In the genomic region with DNA sequence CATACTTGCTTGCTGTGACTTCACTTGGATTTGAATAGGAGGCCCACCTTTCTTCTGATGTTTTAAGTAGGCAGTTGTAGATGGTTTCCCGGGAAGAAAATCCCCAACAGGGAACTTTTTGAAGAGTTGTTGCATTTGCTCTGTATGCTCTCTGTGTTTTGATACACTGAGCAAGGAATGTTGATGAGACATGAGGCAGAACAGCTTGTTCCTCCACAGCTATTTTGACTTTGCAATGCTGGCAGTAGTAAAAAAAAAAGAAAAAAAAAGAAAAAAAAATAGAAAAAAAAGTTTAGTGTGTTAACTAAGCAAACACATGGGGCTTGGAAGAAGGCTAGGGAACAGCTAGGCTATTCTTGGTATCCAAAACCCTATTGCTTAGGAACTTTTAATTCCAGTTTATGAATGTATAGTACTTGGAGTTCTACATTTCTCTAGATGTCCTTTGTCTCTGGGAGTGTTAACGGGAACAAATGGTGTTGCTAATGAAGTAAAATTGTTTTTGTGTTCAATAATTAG, we compare ENCODE assay signal across 29 cellular contexts. TPM values are rescaled to one million over a fixed set of nuclear protein-coding genes. Genes with fewer than 3 reads are reported as not detected.
DNase-seq lines count a peak whose midpoint lies in the region; ATAC-seq and TF ChIP-seq lines count a peak whose summit lies in the region.
"Had no signal": no experiment of that assay in that cellular context is flagged by ENCODE, and none has a peak within 500 bp of the region (broad histone marks: within the 10 kb centered on the region; RNA-seq: fewer than 3 reads in every experiment).

No MANE protein-coding gene starts in this region.

- TF ChIP-seq CTCF in gastrocnemius medialis (IDR thresholded peaks at IDR 0.05 in 4 of 5, conservative IDR thresholded peaks at IDR 0.05 in 1 of 5): no peak
- no peak for TF ChIP-seq CTCF in progenitor cell of endocrine pancreas (IDR thresholded peaks at IDR 0.05; ENCODE audit: unreplicated experiment)
- no peak for TF ChIP-seq CTCF in upper lobe of right lung (IDR thresholded peaks at IDR 0.05)

- DNase-seq in Right ventricle myocardium inferior (ENCODE audit: missing footprints) (no peak), cardiac septum (ENCODE audit: low spot score) (no peak), left cardiac atrium (no peak), gastrocnemius medialis (no peak), aorta (no peak), progenitor cell of endocrine pancreas (ENCODE audit: low spot score, unreplicated experiment) (no peak), upper lobe of right lung (no peak), head of caudate nucleus (no peak)
- DNase-seq: activated CD4-positive, alpha-beta memory T cell treated with anti-CD3 and anti-CD28 coated beads, Interleukin-2, amount 10 ng/mL, durations not matched to agents 7 days and 5 days; activated CD4-positive, alpha-beta T cell treated with anti-CD3 and anti-CD28 coated beads for 1 hour; CD4-positive, CD25-positive, alpha-beta regulatory T cell; effector memory CD4-positive, alpha-beta T cell; islet precursor cell; lower lobe of right lung; naive thymus-derived CD8-positive, alpha-beta T cell; NCI-H1436; NCI-H82; occipital lobe; retina; RPMI8226; stimulated activated CD4-positive, alpha-beta T cell treated with anti-CD3 and anti-CD28 coated beads, Interleukin-4, amount 100 ng/mL, for 4 hours; substantia nigra; T-helper 1 cell had no signal

- peaks cover 6% of the 10 kb centered on the region for H3K9me3 Mint-ChIP-seq in progenitor cell of endocrine pancreas (ENCODE audit: low read depth)
- H3K9me3 Mint-ChIP-seq: activated CD4-positive, alpha-beta memory T cell treated with anti-CD3 and anti-CD28 coated beads, Interleukin-2, amount 10 ng/mL, durations not matched to agents 7 days and 5 days had no signal

- in situ Hi-C loops in gastrocnemius medialis (cut with MboI; ENCODE audit: low sequenced_read_pairs in 4 of 4): loop anchor here in 1 of 4 donors (25.0 kb wide), 1 partner anchor 1250 kb away; no protein-coding TSS in a partner anchor

- H3K27ac ChIP-seq in gastrocnemius medialis (peak overlapping the region; percentile 48 to 73 (median 56)), aorta (ENCODE audit: low read depth in 1 of 2, low read length in 2 of 2) (no peak overlapping the region), upper lobe of right lung (no peak overlapping the region)
- H3K27ac ChIP-seq: 22Rv1, KMS-11, lower lobe of right lung had no signal

- no peak for TF ChIP-seq POLR2A in gastrocnemius medialis (IDR thresholded peaks at IDR 0.05)

- H3K27me3 Mint-ChIP-seq in progenitor cell of endocrine pancreas: no peaks in the 10 kb centered on the region
- H3K27me3 Mint-ChIP-seq: brain; stimulated activated memory B cell treated with anti-CD40 and anti-IgM and Interleukin-4, amounts not matched to agents 10 μg/mL and 1 μg/mL and 100 μg/mL, for 72 hours had no signal

- no peak overlapping the region for H3K4me3 ChIP-seq in gastrocnemius medialis
- H3K4me3 ChIP-seq in aorta (ENCODE audit: low read length in 2 of 2): no peak overlapping the region
- H3K4me3 ChIP-seq in upper lobe of right lung: no peak overlapping the region
- H3K4me3 ChIP-seq: lower lobe of right lung had no signal

- no peak overlapping the region for H3K4me3 Mint-ChIP-seq in progenitor cell of endocrine pancreas (ENCODE audit: low read depth)
- H3K4me3 Mint-ChIP-seq: activated CD4-positive, alpha-beta memory T cell treated with anti-CD3 and anti-CD28 coated beads, Interleukin-2, amount 10 ng/mL, durations not matched to agents 7 days and 5 days; brain; CD4-positive, CD25-positive, alpha-beta regulatory T cell; naive thymus-derived CD8-positive, alpha-beta T cell; stimulated activated memory B cell treated with anti-CD40 and anti-IgM and Interleukin-4, amounts not matched to agents 10 μg/mL and 1 μg/mL and 100 μg/mL, for 72 hours had no signal

- H3K4me1 Mint-ChIP-seq in progenitor cell of endocrine pancreas (ENCODE audit: low read depth): no peaks in the 10 kb centered on the region
- H3K4me1 Mint-ChIP-seq: activated CD4-positive, alpha-beta memory T cell treated with anti-CD3 and anti-CD28 coated beads, Interleukin-2, amount 10 ng/mL, durations not matched to agents 7 days and 5 days; brain; CD4-positive, CD25-positive, alpha-beta regulatory T cell; naive thymus-derived CD8-positive, alpha-beta T cell; stimulated activated memory B cell treated with anti-CD40 and anti-IgM and Interleukin-4, amounts not matched to agents 10 μg/mL and 1 μg/mL and 100 μg/mL, for 72 hours had no signal

- H3K36me3 Mint-ChIP-seq in progenitor cell of endocrine pancreas (ENCODE audit: insufficient read depth): no peaks in the 10 kb centered on the region
- H3K36me3 Mint-ChIP-seq: activated naive CD4-positive, alpha-beta T cell treated with anti-CD3 and anti-CD28 coated beads, Interleukin-2, amount 50 U/mL, for 72 hours; brain; CD4-positive, CD25-positive, alpha-beta regulatory T cell; naive thymus-derived CD8-positive, alpha-beta T cell; stimulated activated memory B cell treated with anti-CD40 and anti-IgM and Interleukin-4, amounts not matched to agents 10 μg/mL and 1 μg/mL and 100 μg/mL, for 72 hours had no signal

- intact Hi-C loops in Right ventricle myocardium inferior (cut with DNase I) (no loop called here), cardiac septum (cut with DNase I) (no loop called here), left cardiac atrium (cut with DNase I) (no loop called here), gastrocnemius medialis (cut with DNase I; ENCODE audit: low total_unique reads) (no loop called here), aorta (cut with DNase I) (no loop called here), upper lobe of right lung (cut with DNase I) (no loop called here), head of caudate nucleus (cut with DNase I) (no loop called here)

- WGBS in aorta, 2 donors: 19 to 55% methylated on average over 2 of the region's 2 CpGs

- ATAC-seq in Right ventricle myocardium inferior (peak; percentile 72), left cardiac atrium (peak; percentile 15 to 44), gastrocnemius medialis (peak; percentile 77 to 89), aorta (ENCODE audit: low FRiP score) (peak; percentile 78), upper lobe of right lung (no peak)
- ATAC-seq: activated naive CD4-positive, alpha-beta T cell treated with anti-CD3 and anti-CD28 coated beads, Interleukin-2, amount 50 U/mL, for 72 hours; HCT116; lower lobe of right lung; naive thymus-derived CD8-positive, alpha-beta T cell; stimulated activated memory B cell treated with anti-CD40 and anti-IgM and Interleukin-4, amounts not matched to agents 10 μg/mL and 1 μg/mL and 100 μg/mL, for 72 hours had no signal

- H3K27ac Mint-ChIP-seq in progenitor cell of endocrine pancreas: no peak overlapping the region
- H3K27ac Mint-ChIP-seq: activated CD4-positive, alpha-beta memory T cell treated with anti-CD3 and anti-CD28 coated beads, Interleukin-2, amount 10 ng/mL, durations not matched to agents 7 days and 5 days; activated naive CD4-positive, alpha-beta T cell treated with anti-CD3 and anti-CD28 coated beads, Interleukin-2, amount 50 U/mL, for 72 hours; brain; CD4-positive, CD25-positive, alpha-beta regulatory T cell; stimulated activated memory B cell treated with anti-CD40 and anti-IgM and Interleukin-4, amounts not matched to agents 10 μg/mL and 1 μg/mL and 100 μg/mL, for 72 hours had no signal

- H3K27me3 ChIP-seq in gastrocnemius medialis: no peaks in the 10 kb centered on the region
- H3K27me3 ChIP-seq in aorta (ENCODE audit: control insufficient read depth in 1 of 2, insufficient read depth in 2 of 2, low read length in 1 of 2): no peaks in the 10 kb centered on the region
- no peaks in the 10 kb centered on the region for H3K27me3 ChIP-seq in upper lobe of right lung

- H3K36me3 ChIP-seq in gastrocnemius medialis (no peaks in the 10 kb centered on the region), aorta (ENCODE audit: control insufficient read depth in 1 of 2, insufficient read depth in 2 of 2, low read length in 1 of 2) (no peaks in the 10 kb centered on the region), upper lobe of right lung (no peaks in the 10 kb centered on the region)
- H3K36me3 ChIP-seq: lower lobe of right lung had no signal

- H3K9me3 ChIP-seq in gastrocnemius medialis: no peaks in the 10 kb centered on the region
- no peaks in the 10 kb centered on the region for H3K9me3 ChIP-seq in aorta (ENCODE audit: control insufficient read depth, low read length)
- no peaks in the 10 kb centered on the region for H3K9me3 ChIP-seq in upper lobe of right lung
- H3K9me3 ChIP-seq: lower lobe of right lung had no signal

- H3K4me1 ChIP-seq in gastrocnemius medialis (peaks cover 0 to 9% of the 10 kb centered on the region in 2 donors), aorta (ENCODE audit: control insufficient read depth in 1 of 2, insufficient read depth in 2 of 2, low read length in 2 of 2) (peaks cover 0 to 6% of the 10 kb centered on the region in 2 donors), upper lobe of right lung (no peaks in the 10 kb centered on the region)
- H3K4me1 ChIP-seq: lower lobe of right lung had no signal

RNA-seq across cellular contexts. Expression of gene PAQR3, which starts 23.4 kb away (rescaled TPM):
- 6.9 TPM for total RNA-seq in Right ventricle myocardium inferior
- 9.5 TPM for total RNA-seq in cardiac septum
- 10 to 100 TPM in 1 of 2 donors, 1 to 10 TPM in 1; 7.7 to 10.3 TPM for total RNA-seq in left cardiac atrium
- 10 to 100 TPM in 2 of 4 donors, 1 to 10 TPM in 2; 4.2 to 12.4 (median 10.6) TPM for total RNA-seq in gastrocnemius medialis
- total RNA-seq in aorta: 10 to 100 TPM; 10.7 to 11.7 TPM
- polyA plus RNA-seq in aorta: 1 to 10 TPM; 4.6 to 8.9 TPM
- total RNA-seq in progenitor cell of endocrine pancreas: 16.0 and 16.2 TPM in 2 replicates
- 9.8 TPM for total RNA-seq in upper lobe of right lung

Comparison
In these comparisons a context has a peak if more than half of its experiments do, and no peak if none do; other contexts are left out.
1. H3K27ac ChIP-seq: peak in gastrocnemius medialis (4 of 4); none in aorta (0 of 2) and upper lobe of right lung (single experiment).